Comparison of ENCODE assay signal across 8 cellular contexts in genomic region chr1:61076728-61077675, GRCh38. TPM values are rescaled to one million over a fixed set of nuclear protein-coding genes. Genes with fewer than 3 reads are reported as not detected.
DNase-seq lines count a peak whose midpoint lies in the region; ATAC-seq and TF ChIP-seq lines count a peak whose summit lies in the region.

No MANE protein-coding gene starts in this region.

- ATAC-seq in GM19455 (IDR thresholded peaks at IDR 0.05; ENCODE audit: unreplicated experiment) (peak; percentile 79), HG03571 (IDR thresholded peaks at IDR 0.05; ENCODE audit: unreplicated experiment) (peak; percentile 85), memory B cell (ENCODE audit: low read depth) (peak; percentile 82)

- POLR2A ChIA-PET in BJ (lab: Charles Lee), result no interaction called here

- no peaks in the 10 kb centered on the region for H3K27me3 ChIP-seq in BJ (ENCODE audit: control insufficient read depth, insufficient read depth, low read length)
- H3K27me3 ChIP-seq in effector memory CD4-positive, alpha-beta T cell (replicated peaks; ENCODE audit: control insufficient read depth, insufficient read depth, low read length, poor library complexity, severe bottlenecking), result no peaks in the 10 kb centered on the region

- H3K9me3 ChIP-seq in effector memory CD4-positive, alpha-beta T cell (ENCODE audit: control insufficient read depth, low read length), result no peaks in the 10 kb centered on the region

- peak overlapping the region; percentile 79 for H3K27ac ChIP-seq in effector memory CD4-positive, alpha-beta T cell (ENCODE audit: insufficient read depth, low read length, poor library complexity, severe bottlenecking)

- H3K4me3 Mint-ChIP-seq in memory B cell, result peak overlapping the region; percentile 96

- H3K27me3 Mint-ChIP-seq in memory B cell, result peaks cover 12% of the 10 kb centered on the region

- peak overlapping the region; percentile 49 for H3K4me3 ChIP-seq in BJ (ENCODE audit: low read depth, low read length)
- peak overlapping the region; percentile 46 for H3K4me3 ChIP-seq in effector memory CD4-positive, alpha-beta T cell (ENCODE audit: insufficient read depth, low read depth, low read length, poor library complexity, severe bottlenecking)

- no peaks in the 10 kb centered on the region for H3K9me3 Mint-ChIP-seq in memory B cell

- H3K4me1 ChIP-seq in effector memory CD4-positive, alpha-beta T cell (ENCODE audit: control insufficient read depth, insufficient read depth, low read length, poor library complexity, severe bottlenecking), result peaks cover 29% of the 10 kb centered on the region

- H3K36me3 Mint-ChIP-seq in memory B cell, result no peaks in the 10 kb centered on the region

- peaks cover 12% of the 10 kb centered on the region for H3K4me1 Mint-ChIP-seq in memory B cell

- H3K27ac Mint-ChIP-seq in memory B cell, result peak overlapping the region; percentile 96

- no peak for TF ChIP-seq CTCF in BJ (IDR thresholded peaks at IDR 0.05; ENCODE audit: insufficient read depth, low read depth, low read length)

- DNase-seq in BJ (ENCODE audit: low read depth) (peak; percentile 31), NCI-H748 treated with DMSO at 0.1 percent for 48 hours (lab: John Stamatoyannopoulos, UW) (peak; percentile 94), memory B cell (ENCODE audit: low spot score in 2 of 2) (peak; percentile 75 to 79)
- DNase-seq in activated CD8-positive, alpha-beta memory T cell treated with anti-CD3 and anti-CD28 coated beads for 1 hour (ENCODE audit: extremely low read depth in 1 of 2, low read depth in 1 of 2), result peak; percentile 58 to 63
- peak; percentile 68 to 76 (median 76) for DNase-seq in effector memory CD4-positive, alpha-beta T cell
- peak; percentile 61 for DNase-seq in stimulated activated CD8-positive, alpha-beta memory T cell treated with anti-CD3 and anti-CD28 coated beads, Interleukin-12 subunit alpha, Interleukin-12 subunit beta, amount 100 ng/mL, for 24 hours (ENCODE audit: extremely low read depth)

- CTCF ChIA-PET in BJ (lab: Yijun Ruan, JAX), result interaction anchor here (0.9 to 3.7 kb wide), 3 partner anchors 22 to 34 kb away, joined by 4 to 18 read pairs (median 4); no protein-coding TSS in a partner anchor

- H3K36me3 ChIP-seq in BJ (ENCODE audit: control insufficient read depth, insufficient read depth, low read length), result no peaks in the 10 kb centered on the region
- no peaks in the 10 kb centered on the region for H3K36me3 ChIP-seq in effector memory CD4-positive, alpha-beta T cell (ENCODE audit: control insufficient read depth, insufficient read depth, low read length)

RNA-seq across cellular contexts. Expression of gene NFIA, which starts 5.4 kb away (rescaled TPM):
- polyA plus RNA-seq in BJ (2011; rRNA removed), result 3.5 and 4.5 TPM in 2 replicates
- 9.4 and 17.4 TPM in 2 replicates for polyA minus RNA-seq in BJ (2011; rRNA and poly(A)+ RNA removed)

Comparison
In these comparisons a context has a peak if more than half of its experiments do, and no peak if none do; other contexts are left out.
1. Peak in every context shown above with its lines: DNase-seq, ATAC-seq, H3K4me3 ChIP-seq and H3K27ac ChIP-seq.
2. DNase-seq: peak in every context shown above with its lines; median percentile 94 in NCI-H748 treated with DMSO at 0.1 percent for 48 hours; 77 in memory B cell; 76 in effector memory CD4-positive, alpha-beta T cell; 61 in stimulated activated CD8-positive, alpha-beta memory T cell treated with anti-CD3 and anti-CD28 coated beads, Interleukin-12 subunit alpha, Interleukin-12 subunit beta, amount 100 ng/mL, for 24 hours; 60 in activated CD8-positive, alpha-beta memory T cell treated with anti-CD3 and anti-CD28 coated beads for 1 hour; 31 in BJ.